ENCODE assay signal across 1 cellular context in genomic region chr6:128848169-128848935, GRCh38.
TF ChIP-seq lines count a peak whose summit lies in the region.

No MANE protein-coding gene starts in this region.

TF ChIP-seq in GM23338, 12 proteins besides CTCF, POLR2A, EP300 and RAD21 (continued from another document):
- no peak for TF ChIP-seq ZNF462 (CRISPR knock-in tag; IDR thresholded peaks at IDR 0.05)
- no peak for TF ChIP-seq ETS1 (IDR thresholded peaks at IDR 0.05)
- TF ChIP-seq CREB1 (CRISPR knock-in tag; IDR thresholded peaks at IDR 0.05; ENCODE audit: low read depth) = no peak
- TF ChIP-seq EZH2phosphoT487 (IDR thresholded peaks at IDR 0.05; ENCODE audit: unreplicated experiment) = no peak
- no peak for TF ChIP-seq POLR2AphosphoS5 (IDR thresholded peaks at IDR 0.05; ENCODE audit: low read depth)
- TF ChIP-seq STAT1 (IDR thresholded peaks at IDR 0.05; ENCODE audit: unreplicated experiment) = no peak
- no peak for TF ChIP-seq JUNB (IDR thresholded peaks at IDR 0.05; ENCODE audit: unreplicated experiment)
- TF ChIP-seq ZNF114 (CRISPR knock-in tag; IDR thresholded peaks at IDR 0.05) = no peak
- no peak for TF ChIP-seq EZH2 (IDR thresholded peaks at IDR 0.05; ENCODE audit: low read depth, unreplicated experiment)
- no peak for TF ChIP-seq REST (IDR thresholded peaks at IDR 0.05; ENCODE audit: unreplicated experiment)
